ENCODE assay signal across 1 cellular context in the genomic region with DNA sequence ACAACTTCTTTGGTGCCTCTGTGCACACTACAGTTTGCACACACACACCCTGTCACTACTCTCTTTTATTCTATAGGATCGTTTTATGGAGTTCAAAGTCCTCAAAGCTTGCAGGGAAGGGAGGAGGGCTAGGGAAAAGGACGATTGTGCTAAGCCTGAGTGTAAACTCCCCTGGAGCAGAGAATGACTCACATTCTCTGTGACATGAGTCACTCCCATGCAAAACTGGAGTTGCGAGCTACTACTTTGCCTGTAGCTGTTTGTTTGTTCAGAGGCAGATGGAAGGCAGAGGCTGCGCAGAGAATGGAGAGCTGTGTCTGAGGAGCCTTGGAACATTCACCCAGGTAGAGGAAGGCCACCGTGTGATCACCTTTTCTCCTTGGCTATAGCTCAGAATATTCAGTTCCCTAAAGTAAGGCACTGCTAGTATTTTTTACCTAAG.
TF ChIP-seq lines count a peak whose summit lies in the region.

No MANE protein-coding gene starts in this region.

TF ChIP-seq in HepG2, 621 proteins besides CTCF, POLR2A, EP300 and RAD21 (continued from another document and continues in another):
- TF ChIP-seq ARID3A (IDR thresholded peaks at IDR 0.05; ENCODE audit: low read depth, low read length) = peak; percentile 43; the same call in 1 of the 2 replicates
- TF ChIP-seq ZEB1 (IDR thresholded peaks at IDR 0.05; ENCODE audit: insufficient replicate concordance, low read depth) = no peak
- no peak for TF ChIP-seq ZNF598 (CRISPR knock-in tag; IDR thresholded peaks at IDR 0.05; ENCODE audit: borderline replicate concordance)
- no peak for TF ChIP-seq ZBTB10 (CRISPR knock-in tag; IDR thresholded peaks at IDR 0.05; ENCODE audit: borderline replicate concordance)
- peak; percentile 68 for TF ChIP-seq ELF3 (CRISPR knock-in tag; IDR thresholded peaks at IDR 0.05)
- TF ChIP-seq, protein P1, sequence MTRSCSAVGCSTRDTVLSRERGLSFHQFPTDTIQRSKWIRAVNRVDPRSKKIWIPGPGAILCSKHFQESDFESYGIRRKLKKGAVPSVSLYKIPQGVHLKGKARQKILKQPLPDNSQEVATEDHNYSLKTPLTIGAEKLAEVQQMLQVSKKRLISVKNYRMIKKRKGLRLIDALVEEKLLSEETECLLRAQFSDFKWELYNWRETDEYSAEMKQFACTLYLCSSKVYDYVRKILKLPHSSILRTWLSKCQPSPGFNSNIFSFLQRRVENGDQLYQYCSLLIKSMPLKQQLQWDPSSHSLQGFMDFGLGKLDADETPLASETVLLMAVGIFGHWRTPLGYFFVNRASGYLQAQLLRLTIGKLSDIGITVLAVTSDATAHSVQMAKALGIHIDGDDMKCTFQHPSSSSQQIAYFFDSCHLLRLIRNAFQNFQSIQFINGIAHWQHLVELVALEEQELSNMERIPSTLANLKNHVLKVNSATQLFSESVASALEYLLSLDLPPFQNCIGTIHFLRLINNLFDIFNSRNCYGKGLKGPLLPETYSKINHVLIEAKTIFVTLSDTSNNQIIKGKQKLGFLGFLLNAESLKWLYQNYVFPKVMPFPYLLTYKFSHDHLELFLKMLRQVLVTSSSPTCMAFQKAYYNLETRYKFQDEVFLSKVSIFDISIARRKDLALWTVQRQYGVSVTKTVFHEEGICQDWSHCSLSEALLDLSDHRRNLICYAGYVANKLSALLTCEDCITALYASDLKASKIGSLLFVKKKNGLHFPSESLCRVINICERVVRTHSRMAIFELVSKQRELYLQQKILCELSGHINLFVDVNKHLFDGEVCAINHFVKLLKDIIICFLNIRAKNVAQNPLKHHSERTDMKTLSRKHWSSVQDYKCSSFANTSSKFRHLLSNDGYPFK (CRISPR knock-in tag; IDR thresholded peaks at IDR 0.05; ENCODE audit: borderline replicate concordance) = no peak
- TF ChIP-seq SRSF1 (optimal IDR thresholded peaks at IDR 0.05; ENCODE audit: low read depth, low read length) = no peak
- TF ChIP-seq KLF9 (CRISPR knock-in tag; IDR thresholded peaks at IDR 0.05; ENCODE audit: low read depth) = peak; percentile 20; the same call in 1 of the 2 replicates
- TF ChIP-seq CENPT (CRISPR knock-in tag; IDR thresholded peaks at IDR 0.05; ENCODE audit: low read depth) = no peak
- TF ChIP-seq KLF15 (CRISPR knock-in tag; IDR thresholded peaks at IDR 0.05; ENCODE audit: borderline replicate concordance) = no peak
- peak; percentile 91 for TF ChIP-seq JUNB (CRISPR knock-in tag; IDR thresholded peaks at IDR 0.05; ENCODE audit: borderline replicate concordance)
- TF ChIP-seq ZNF780A (CRISPR knock-in tag; IDR thresholded peaks at IDR 0.05) = no peak
- TF ChIP-seq U2AF1 (optimal IDR thresholded peaks at IDR 0.05; ENCODE audit: low read depth, low read length) = no peak
- no peak for TF ChIP-seq SIX1 (CRISPR knock-in tag; IDR thresholded peaks at IDR 0.05; ENCODE audit: borderline replicate concordance)
- no peak for TF ChIP-seq ZNF615 (CRISPR knock-in tag; IDR thresholded peaks at IDR 0.05; ENCODE audit: borderline replicate concordance)
- TF ChIP-seq, protein P2, sequence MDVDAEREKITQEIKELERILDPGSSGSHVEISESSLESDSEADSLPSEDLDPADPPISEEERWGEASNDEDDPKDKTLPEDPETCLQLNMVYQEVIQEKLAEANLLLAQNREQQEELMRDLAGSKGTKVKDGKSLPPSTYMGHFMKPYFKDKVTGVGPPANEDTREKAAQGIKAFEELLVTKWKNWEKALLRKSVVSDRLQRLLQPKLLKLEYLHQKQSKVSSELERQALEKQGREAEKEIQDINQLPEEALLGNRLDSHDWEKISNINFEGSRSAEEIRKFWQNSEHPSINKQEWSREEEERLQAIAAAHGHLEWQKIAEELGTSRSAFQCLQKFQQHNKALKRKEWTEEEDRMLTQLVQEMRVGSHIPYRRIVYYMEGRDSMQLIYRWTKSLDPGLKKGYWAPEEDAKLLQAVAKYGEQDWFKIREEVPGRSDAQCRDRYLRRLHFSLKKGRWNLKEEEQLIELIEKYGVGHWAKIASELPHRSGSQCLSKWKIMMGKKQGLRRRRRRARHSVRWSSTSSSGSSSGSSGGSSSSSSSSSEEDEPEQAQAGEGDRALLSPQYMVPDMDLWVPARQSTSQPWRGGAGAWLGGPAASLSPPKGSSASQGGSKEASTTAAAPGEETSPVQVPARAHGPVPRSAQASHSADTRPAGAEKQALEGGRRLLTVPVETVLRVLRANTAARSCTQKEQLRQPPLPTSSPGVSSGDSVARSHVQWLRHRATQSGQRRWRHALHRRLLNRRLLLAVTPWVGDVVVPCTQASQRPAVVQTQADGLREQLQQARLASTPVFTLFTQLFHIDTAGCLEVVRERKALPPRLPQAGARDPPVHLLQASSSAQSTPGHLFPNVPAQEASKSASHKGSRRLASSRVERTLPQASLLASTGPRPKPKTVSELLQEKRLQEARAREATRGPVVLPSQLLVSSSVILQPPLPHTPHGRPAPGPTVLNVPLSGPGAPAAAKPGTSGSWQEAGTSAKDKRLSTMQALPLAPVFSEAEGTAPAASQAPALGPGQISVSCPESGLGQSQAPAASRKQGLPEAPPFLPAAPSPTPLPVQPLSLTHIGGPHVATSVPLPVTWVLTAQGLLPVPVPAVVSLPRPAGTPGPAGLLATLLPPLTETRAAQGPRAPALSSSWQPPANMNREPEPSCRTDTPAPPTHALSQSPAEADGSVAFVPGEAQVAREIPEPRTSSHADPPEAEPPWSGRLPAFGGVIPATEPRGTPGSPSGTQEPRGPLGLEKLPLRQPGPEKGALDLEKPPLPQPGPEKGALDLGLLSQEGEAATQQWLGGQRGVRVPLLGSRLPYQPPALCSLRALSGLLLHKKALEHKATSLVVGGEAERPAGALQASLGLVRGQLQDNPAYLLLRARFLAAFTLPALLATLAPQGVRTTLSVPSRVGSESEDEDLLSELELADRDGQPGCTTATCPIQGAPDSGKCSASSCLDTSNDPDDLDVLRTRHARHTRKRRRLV (CRISPR knock-in tag; IDR thresholded peaks at IDR 0.05) = no peak
- TF ChIP-seq ZSCAN31 (CRISPR knock-in tag; IDR thresholded peaks at IDR 0.05; ENCODE audit: low read depth) = no peak
- peak; percentile 78; the same call in 1 of the 2 replicates for TF ChIP-seq ZNF556 (CRISPR knock-in tag; IDR thresholded peaks at IDR 0.05; ENCODE audit: borderline replicate concordance)
- TF ChIP-seq, protein P3, sequence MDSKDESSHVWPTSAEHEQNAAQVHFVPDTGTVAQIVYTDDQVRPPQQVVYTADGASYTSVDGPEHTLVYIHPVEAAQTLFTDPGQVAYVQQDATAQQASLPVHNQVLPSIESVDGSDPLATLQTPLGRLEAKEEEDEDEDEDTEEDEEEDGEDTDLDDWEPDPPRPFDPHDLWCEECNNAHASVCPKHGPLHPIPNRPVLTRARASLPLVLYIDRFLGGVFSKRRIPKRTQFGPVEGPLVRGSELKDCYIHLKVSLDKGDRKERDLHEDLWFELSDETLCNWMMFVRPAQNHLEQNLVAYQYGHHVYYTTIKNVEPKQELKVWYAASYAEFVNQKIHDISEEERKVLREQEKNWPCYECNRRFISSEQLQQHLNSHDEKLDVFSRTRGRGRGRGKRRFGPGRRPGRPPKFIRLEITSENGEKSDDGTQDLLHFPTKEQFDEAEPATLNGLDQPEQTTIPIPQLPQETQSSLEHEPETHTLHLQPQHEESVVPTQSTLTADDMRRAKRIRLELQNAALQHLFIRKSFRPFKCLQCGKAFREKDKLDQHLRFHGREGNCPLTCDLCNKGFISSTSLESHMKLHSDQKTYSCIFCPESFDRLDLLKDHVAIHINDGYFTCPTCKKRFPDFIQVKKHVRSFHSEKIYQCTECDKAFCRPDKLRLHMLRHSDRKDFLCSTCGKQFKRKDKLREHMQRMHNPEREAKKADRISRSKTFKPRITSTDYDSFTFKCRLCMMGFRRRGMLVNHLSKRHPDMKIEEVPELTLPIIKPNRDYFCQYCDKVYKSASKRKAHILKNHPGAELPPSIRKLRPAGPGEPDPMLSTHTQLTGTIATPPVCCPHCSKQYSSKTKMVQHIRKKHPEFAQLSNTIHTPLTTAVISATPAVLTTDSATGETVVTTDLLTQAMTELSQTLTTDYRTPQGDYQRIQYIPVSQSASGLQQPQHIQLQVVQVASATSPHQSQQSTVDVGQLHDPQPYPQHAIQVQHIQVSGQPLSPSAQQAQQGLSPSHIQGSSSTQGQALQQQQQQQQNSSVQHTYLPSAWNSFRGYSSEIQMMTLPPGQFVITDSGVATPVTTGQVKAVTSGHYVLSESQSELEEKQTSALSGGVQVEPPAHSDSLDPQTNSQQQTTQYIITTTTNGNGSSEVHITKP (CRISPR knock-in tag; IDR thresholded peaks at IDR 0.05; ENCODE audit: low read depth) = 0 out of 2 replicates have a peak, but pooled peaks have one; percentile 32
- TF ChIP-seq ZNF557 (CRISPR knock-in tag; IDR thresholded peaks at IDR 0.05) = no peak
- TF ChIP-seq LCORL (IDR thresholded peaks at IDR 0.05) = no peak
- peak; percentile 67 for TF ChIP-seq LCORL (CRISPR knock-in tag; IDR thresholded peaks at IDR 0.05)
- no peak; the same call in 1 of the 2 replicates for TF ChIP-seq ZNF7 (CRISPR knock-in tag; IDR thresholded peaks at IDR 0.05)
- no peak for TF ChIP-seq HIC2 (CRISPR knock-in tag; IDR thresholded peaks at IDR 0.05; ENCODE audit: low read depth)
- no peak for TF ChIP-seq BCL3 (CRISPR knock-in tag; IDR thresholded peaks at IDR 0.05)
- peak; percentile 86 for TF ChIP-seq ZMYM4 (CRISPR knock-in tag; IDR thresholded peaks at IDR 0.05)
- no peak for TF ChIP-seq ZBTB44 (CRISPR knock-in tag; IDR thresholded peaks at IDR 0.05)
- TF ChIP-seq DPF2 (CRISPR knock-in tag; IDR thresholded peaks at IDR 0.05; ENCODE audit: borderline replicate concordance, low read depth) = peak; percentile 92
- TF ChIP-seq FOXK2 (IDR thresholded peaks at IDR 0.05) = peak; percentile 19; the same call in 1 of the 2 replicates
- TF ChIP-seq ZNF558 (CRISPR knock-in tag; IDR thresholded peaks at IDR 0.05; ENCODE audit: borderline replicate concordance) = no peak
- TF ChIP-seq ZNF24 (IDR thresholded peaks at IDR 0.05) = no peak; the same call in 1 of the 2 replicates
